Comparison of ENCODE assay signal across 20 cellular contexts in genomic region chr2:7933665-7934064, GRCh38.
A peak's percentile ranks its signal among the peaks of the same experiment; 100 is the strongest.
DNase-seq lines count a peak whose midpoint lies in the region; ATAC-seq, FAIRE-seq and TF ChIP-seq lines count a peak whose summit lies in the region.
"Had no signal": no experiment of that assay in that cellular context is flagged by ENCODE, and none has a peak within 500 bp of the region (broad histone marks: within the 10 kb centered on the region; RNA-seq: fewer than 3 reads in every experiment).

No MANE protein-coding gene starts in this region.

- no peak for TF ChIP-seq POLR2A in spleen (IDR thresholded peaks at IDR 0.05)

- no peak overlapping the region for H3K27ac ChIP-seq in neuronal stem cell (replicated peaks; ENCODE audit: low read length)
- H3K27ac ChIP-seq in spleen: no peak overlapping the region
- H3K27ac ChIP-seq: BLaER1, HL-60 had no signal

- no peaks in the 10 kb centered on the region for H3K79me1 ChIP-seq in neuronal stem cell (ENCODE audit: low read depth, low read length)

- no peak overlapping the region for H3K14ac ChIP-seq in neuronal stem cell (ENCODE audit: low read length)

- H3K4me3 Mint-ChIP-seq in activated CD4-positive, alpha-beta T cell treated with anti-CD3 and anti-CD28 coated beads for 36 hours: no peak overlapping the region
- peak overlapping the region; percentile 24 for H3K4me3 Mint-ChIP-seq in stimulated activated effector memory CD8-positive, alpha-beta T cell treated with anti-CD3 and anti-CD28 coated beads, Interleukin-12 subunit alpha, Interleukin-12 subunit beta, amount 100 ng/mL, for 72 hours
- H3K4me3 Mint-ChIP-seq: CD14-positive monocyte; CD4-positive, alpha-beta memory T cell had no signal

- no peak overlapping the region for H3K18ac ChIP-seq in neuronal stem cell (ENCODE audit: low read length)

- intact Hi-C loops in activated CD4-positive, alpha-beta T cell treated with anti-CD3 and anti-CD28 coated beads for 36 hours (cut with DNase I, micrococcal nuclease): loop anchor here (5.0 kb wide), 5 partner anchors 49 to 749 kb away; partner anchors contain the start of gene ID2 (in 1 of the 2)
- intact Hi-C loops in left colon (cut with DNase I, micrococcal nuclease): no loop called here
- intact Hi-C loops in spleen (cut with DNase I; ENCODE audit: low total_unique reads): no loop called here

- no peak overlapping the region for H2BK5ac ChIP-seq in neuronal stem cell (ENCODE audit: low read length)

- H3K9me3 ChIP-seq in neuronal stem cell (replicated peaks in 1 of 2; ENCODE audit: control insufficient read depth in 2 of 2, insufficient read depth in 1 of 2, low read depth in 1 of 2, low read length in 2 of 2): peaks cover 0 to 2% of the 10 kb centered on the region in 2 donors
- H3K9me3 ChIP-seq in spleen: no peaks in the 10 kb centered on the region
- H3K9me3 ChIP-seq: BLaER1 had no signal

- no peak overlapping the region for H3K4ac ChIP-seq in neuronal stem cell (ENCODE audit: low read length)

- no peak overlapping the region for H4K91ac ChIP-seq in neuronal stem cell (ENCODE audit: low read depth, low read length, poor library complexity)

- no CpG with 5 or more reads among the region's 1 CpG for WGBS in neuronal stem cell (ENCODE audit: extremely low coverage in 2 of 2, insufficient read length in 2 of 2, insufficient replicate concordance in 1 of 2), 2 donors
- 50 to 75% (median 73%) methylated on average over 1 of the region's 1 CpG for WGBS in spleen, 5 donors

- H3K27me3 ChIP-seq in neuronal stem cell (ENCODE audit: control insufficient read depth in 3 of 3, insufficient read depth in 3 of 3, low read depth in 1 of 3, low read length in 3 of 3) (no peaks in the 10 kb centered on the region), spleen (replicated peaks in 1 of 7) (no peaks in the 10 kb centered on the region)
- H3K27me3 ChIP-seq: BLaER1 had no signal

- peak; percentile 58 for FAIRE-seq in colon (lab: Jason Lieb, UNC)
- FAIRE-seq: GM12892, GM18507, H54 had no signal

- H3K27me3 Mint-ChIP-seq in activated CD4-positive, alpha-beta T cell treated with anti-CD3 and anti-CD28 coated beads for 36 hours: peaks cover 7% of the 10 kb centered on the region

- H3K4me2 ChIP-seq in neuronal stem cell (ENCODE audit: insufficient read depth, low read length, poor library complexity, severe bottlenecking): no peak overlapping the region
- H3K4me2 ChIP-seq: BLaER1 had no signal

- peak overlapping the region; percentile 24 for H3K27ac Mint-ChIP-seq in activated CD4-positive, alpha-beta T cell treated with anti-CD3 and anti-CD28 coated beads for 36 hours
- peak overlapping the region; percentile 86 for H3K27ac Mint-ChIP-seq in stimulated activated effector memory CD8-positive, alpha-beta T cell treated with anti-CD3 and anti-CD28 coated beads, Interleukin-12 subunit alpha, Interleukin-12 subunit beta, amount 100 ng/mL, for 72 hours
- H3K27ac Mint-ChIP-seq: CD14-positive monocyte; CD4-positive, alpha-beta memory T cell had no signal

- no peak overlapping the region for H2AFZ ChIP-seq in neuronal stem cell (ENCODE audit: low read length)

- peaks cover 34% of the 10 kb centered on the region for H3K4me1 Mint-ChIP-seq in activated CD4-positive, alpha-beta T cell treated with anti-CD3 and anti-CD28 coated beads for 36 hours
- peaks cover 51% of the 10 kb centered on the region for H3K4me1 Mint-ChIP-seq in stimulated activated effector memory CD8-positive, alpha-beta T cell treated with anti-CD3 and anti-CD28 coated beads, Interleukin-12 subunit alpha, Interleukin-12 subunit beta, amount 100 ng/mL, for 72 hours
- H3K4me1 Mint-ChIP-seq: CD14-positive monocyte had no signal

- DNase-seq in activated CD4-positive, alpha-beta T cell treated with anti-CD3 and anti-CD28 coated beads for 36 hours: no peak
- DNase-seq in activated CD4-positive, alpha-beta T cell treated with anti-CD3 and anti-CD28 coated beads for 48 hours: no peak
- no peak for DNase-seq in left colon
- DNase-seq in stimulated activated effector memory CD8-positive, alpha-beta T cell treated with anti-CD3 and anti-CD28 coated beads, Interleukin-12 subunit alpha, Interleukin-12 subunit beta, amount 100 ng/mL, for 72 hours (ENCODE audit: low spot score in 2 of 2): no peak
- no peak for DNase-seq in GOT3 (lab: John Stamatoyannopoulos, UW)
- DNase-seq in neuronal stem cell (ENCODE audit: low spot score): no peak
- DNase-seq in spleen: no peak
- DNase-seq: 8988T; CD4-positive, alpha-beta memory T cell; DMS153; DMS79; GDM1; HCEC 1CT had no signal

- no peak overlapping the region for H2BK15ac ChIP-seq in neuronal stem cell (ENCODE audit: low read length)

- no peak overlapping the region for H4K8ac ChIP-seq in neuronal stem cell (ENCODE audit: low read depth, low read length)

- CTCF ChIA-PET in activated CD4-positive, alpha-beta T cell treated with anti-CD3 and anti-CD28 coated beads for 36 hours (lab: Charles Lee): no interaction called here

- H3K4me1 ChIP-seq in neuronal stem cell (ENCODE audit: control insufficient read depth in 2 of 2, insufficient read depth in 1 of 2, low read depth in 1 of 2, low read length in 2 of 2) (no peaks in the 10 kb centered on the region), spleen (no peaks in the 10 kb centered on the region)
- H3K4me1 ChIP-seq: BLaER1 had no signal

- POLR2A ChIA-PET in activated CD4-positive, alpha-beta T cell treated with anti-CD3 and anti-CD28 coated beads for 36 hours (lab: Charles Lee): interaction anchor here (0.8 kb wide), 1 partner anchor 74 kb away, joined by 3 read pairs; no protein-coding TSS in a partner anchor

- no peak overlapping the region for H3K4me3 ChIP-seq in neuronal stem cell (ENCODE audit: low read length in 2 of 2)
- H3K4me3 ChIP-seq in spleen: no peak overlapping the region
- H3K4me3 ChIP-seq: BLaER1 had no signal

- H3K9me3 Mint-ChIP-seq in activated CD4-positive, alpha-beta T cell treated with anti-CD3 and anti-CD28 coated beads for 36 hours (ENCODE audit: low read depth): peaks cover 13% of the 10 kb centered on the region
- H3K9me3 Mint-ChIP-seq in stimulated activated effector memory CD8-positive, alpha-beta T cell treated with anti-CD3 and anti-CD28 coated beads, Interleukin-12 subunit alpha, Interleukin-12 subunit beta, amount 100 ng/mL, for 72 hours: peaks cover 11% of the 10 kb centered on the region

- TF ChIP-seq CTCF in spleen (IDR thresholded peaks at IDR 0.05 in 8 of 11, conservative IDR thresholded peaks at IDR 0.05 in 3 of 11): no peak

- H3K23ac ChIP-seq in neuronal stem cell (ENCODE audit: low read depth, low read length, poor library complexity): no peak overlapping the region

- H2AK5ac ChIP-seq in neuronal stem cell (ENCODE audit: low read depth, low read length): no peak overlapping the region

- no peak overlapping the region for H2BK12ac ChIP-seq in neuronal stem cell (ENCODE audit: low read length)

- H3K9ac ChIP-seq in neuronal stem cell (ENCODE audit: low read depth, low read length, poor library complexity): no peak overlapping the region
- H3K9ac ChIP-seq: BLaER1 had no signal

- ATAC-seq in activated CD4-positive, alpha-beta T cell treated with anti-CD3 and anti-CD28 coated beads for 36 hours: no peak
- peak; percentile 97 for ATAC-seq in left colon
- no peak for ATAC-seq in stimulated activated effector memory CD8-positive, alpha-beta T cell treated with anti-CD3 and anti-CD28 coated beads, Interleukin-12 subunit alpha, Interleukin-12 subunit beta, amount 100 ng/mL, for 72 hours

- no peak overlapping the region for H2BK120ac ChIP-seq in neuronal stem cell (ENCODE audit: low read depth, low read length)

- no peaks in the 10 kb centered on the region for H3K36me3 ChIP-seq in neuronal stem cell (replicated peaks in 1 of 2; ENCODE audit: control insufficient read depth in 2 of 2, insufficient read depth in 2 of 2, low read length in 2 of 2)
- H3K36me3 ChIP-seq in spleen: no peaks in the 10 kb centered on the region
- H3K36me3 ChIP-seq: BLaER1 had no signal

- peaks cover 26% of the 10 kb centered on the region for H3K36me3 Mint-ChIP-seq in activated CD4-positive, alpha-beta T cell treated with anti-CD3 and anti-CD28 coated beads for 36 hours (ENCODE audit: low read depth)
- peaks cover 5% of the 10 kb centered on the region for H3K36me3 Mint-ChIP-seq in stimulated activated effector memory CD8-positive, alpha-beta T cell treated with anti-CD3 and anti-CD28 coated beads, Interleukin-12 subunit alpha, Interleukin-12 subunit beta, amount 100 ng/mL, for 72 hours
- H3K36me3 Mint-ChIP-seq: CD14-positive monocyte; CD4-positive, alpha-beta memory T cell had no signal

Comparison
In these comparisons a context has a peak if more than half of its experiments do, and no peak if none do; other contexts are left out.
1. intact Hi-C loops: an anchor here in activated CD4-positive, alpha-beta T cell treated with anti-CD3 and anti-CD28 coated beads for 36 hours (5.0 kb wide); none called in left colon and spleen.